ENCODE assay signal across 11 cellular contexts in the genomic region with DNA sequence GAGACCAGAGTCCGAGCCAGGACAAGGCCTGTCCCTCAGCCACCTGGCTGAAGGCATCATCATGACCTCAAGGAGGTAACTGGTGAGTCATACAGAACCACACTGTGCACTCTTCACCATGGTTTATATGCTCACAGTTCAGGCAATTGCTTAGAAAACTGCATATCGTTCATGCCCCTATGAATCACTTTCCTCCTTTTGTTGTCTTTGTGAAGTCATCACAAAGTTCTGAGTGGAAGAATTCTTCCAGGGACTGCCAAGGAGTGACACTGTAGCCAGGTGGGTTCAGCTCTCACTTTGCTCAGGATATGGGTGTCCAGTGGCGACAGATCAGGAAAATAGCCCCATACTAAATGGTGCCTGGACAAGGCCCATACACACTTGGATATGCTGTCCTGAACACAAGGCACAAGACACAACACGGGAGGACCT.
DNase-seq lines count a peak whose midpoint lies in the region; ATAC-seq and TF ChIP-seq lines count a peak whose summit lies in the region.
"Had no signal": no experiment of that assay in that cellular context is flagged by ENCODE, and none has a peak within 500 bp of the region (broad histone marks: within the 10 kb centered on the region; RNA-seq: fewer than 3 reads in every experiment).

No MANE protein-coding gene starts in this region.

- CTCF ChIA-PET in AG04450 (lab: Charles Lee), result no interaction called here

- in situ Hi-C loops in astrocyte of the cerebellum (cut with HindIII; ENCODE audit: low sequenced_read_pairs), result no loop called here

- DNase-seq in AG04450 (ENCODE audit: low read depth, low spot score) (peak; percentile 88), HPDE6-E6E7 (ENCODE audit: extremely low spot score) (peak; percentile 85), astrocyte of the cerebellum (ENCODE audit: low read depth) (peak; percentile 91), iris pigment epithelial cell (ENCODE audit: low read depth) (peak; percentile 97), DMS153 (lab: John Stamatoyannopoulos, UW) (no peak), DMS 273 (lab: John Stamatoyannopoulos, UW; ENCODE audit: unreplicated experiment) (no peak)
- DNase-seq: DMS53, NCI-H526 had no signal

- TF ChIP-seq CTCF in AG04450 (IDR thresholded peaks at IDR 0.05; ENCODE audit: low read depth, low read length) (no peak), astrocyte of the cerebellum (IDR thresholded peaks at IDR 0.05; ENCODE audit: low read depth, low read length, missing control alignments) (no peak)

- POLR2A ChIA-PET in AG04450 (lab: Yijun Ruan, JAX), result interaction anchor here (1.0 kb wide), 1 partner anchor 88 kb away, joined by 3 read pairs; no protein-coding TSS in a partner anchor

- no peak overlapping the region for H3K4me3 ChIP-seq in AG04450 (ENCODE audit: low read depth, low read length)
- no peak overlapping the region for H3K4me3 ChIP-seq in astrocyte of the cerebellum (ENCODE audit: low read depth, low read length)

- no peaks in the 10 kb centered on the region for H3K27me3 ChIP-seq in AG04450 (ENCODE audit: control insufficient read depth, insufficient read depth, low read length)

- peak overlapping the region; percentile 98 for H3K27ac ChIP-seq in AG04450 (ENCODE audit: low read depth, low read length)
- H3K27ac ChIP-seq: HL-60 had no signal

- ATAC-seq in HG02852 (IDR thresholded peaks at IDR 0.05; ENCODE audit: unreplicated experiment) (no peak), HG03432 (IDR thresholded peaks at IDR 0.05; ENCODE audit: unreplicated experiment) (no peak)

- no peaks in the 10 kb centered on the region for H3K9me3 ChIP-seq in AG04450 (ENCODE audit: control insufficient read depth, insufficient read depth, low read length)

Comparison
In these comparisons a context has a peak if more than half of its experiments do, and no peak if none do; other contexts are left out.
1. DNase-seq: peak in AG04450 (single experiment), HPDE6-E6E7 (single experiment), astrocyte of the cerebellum (single experiment) and iris pigment epithelial cell (single experiment); none in DMS153 (single experiment) and DMS 273 (single experiment).